In the genomic region with DNA sequence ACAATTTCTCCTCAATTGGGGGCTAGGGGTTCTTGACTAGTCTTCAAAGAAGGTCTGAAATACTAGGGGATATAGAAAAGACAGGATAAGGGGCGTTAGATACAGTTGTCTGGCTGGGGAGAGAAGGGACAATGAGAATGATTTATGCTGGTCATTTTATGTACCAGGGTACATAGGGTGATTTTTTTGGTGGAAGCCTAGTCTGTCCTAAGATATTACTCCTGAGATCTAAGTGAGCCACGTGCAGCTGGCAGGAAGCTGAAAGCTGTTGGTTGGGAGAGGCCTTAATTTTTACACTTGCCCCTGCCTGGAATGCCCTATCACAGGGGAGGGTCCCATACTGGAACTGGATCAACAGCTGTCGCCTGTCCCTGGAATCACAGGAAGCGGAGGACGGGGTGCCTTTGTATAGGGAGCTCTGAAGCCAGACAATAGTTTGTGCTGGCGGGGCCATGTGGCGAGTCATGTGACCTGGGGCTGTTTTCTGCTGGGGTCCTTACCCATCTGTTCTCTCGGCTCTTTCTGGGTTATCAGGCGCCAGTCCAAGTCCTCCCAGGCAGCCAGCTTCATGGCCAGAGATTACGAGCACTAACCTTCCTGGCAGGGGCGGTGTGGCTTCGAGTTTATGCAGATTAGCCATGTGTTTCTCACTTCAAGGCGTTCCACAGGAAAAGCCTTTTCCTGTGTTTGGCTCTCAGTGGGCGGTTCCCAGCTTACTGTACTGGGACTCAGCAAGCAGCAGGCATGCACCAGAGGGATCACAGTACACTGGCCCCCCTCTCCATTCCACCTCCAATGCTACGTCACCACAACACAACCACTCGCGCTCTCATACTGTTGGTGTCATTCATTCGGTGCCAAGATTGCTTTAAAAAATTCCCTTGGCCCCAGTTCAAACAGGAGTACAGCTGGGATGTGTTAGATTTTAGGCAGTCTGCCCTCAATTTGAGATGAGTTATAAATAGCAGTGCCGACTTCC, we compare ENCODE assay signal across 8 cellular contexts. TPM values are rescaled to one million over a fixed set of nuclear protein-coding genes. Genes with fewer than 3 reads are reported as not detected.
DNase-seq lines count a peak whose midpoint lies in the region; ATAC-seq and TF ChIP-seq lines count a peak whose summit lies in the region.

No MANE protein-coding gene starts in this region.

- H3K9ac ChIP-seq in iPS-20b (ENCODE audit: low read depth, low read length): peak overlapping the region; percentile 69

- peak overlapping the region; percentile 62 for H3K4me3 ChIP-seq in iPS-20b (ENCODE audit: low read length)
- H3K4me3 ChIP-seq in sigmoid colon: no peak overlapping the region

- peak in 3 of 4 donors; percentile 11 to 90 (median 86) for TF ChIP-seq EP300 in sigmoid colon (IDR thresholded peaks at IDR 0.05)

- ATAC-seq in GM21576 (IDR thresholded peaks at IDR 0.05; ENCODE audit: unreplicated experiment): no peak

- H3K4me1 ChIP-seq in iPS-20b (ENCODE audit: insufficient read depth, low read length): peaks cover 62% of the 10 kb centered on the region
- H3K4me1 ChIP-seq in sigmoid colon: peaks cover 0 to 99% (median 85%) of the 10 kb centered on the region in 4 donors

- TF ChIP-seq CTCF in sigmoid colon (IDR thresholded peaks at IDR 0.05): no peak

- H3K27me3 ChIP-seq in iPS-20b (ENCODE audit: insufficient read depth, low read length) (no peaks in the 10 kb centered on the region), sigmoid colon (no peaks in the 10 kb centered on the region)

- TF ChIP-seq POLR2A in sigmoid colon (IDR thresholded peaks at IDR 0.05): no peak

- H3K36me3 ChIP-seq in iPS-20b (ENCODE audit: insufficient read depth, low read depth, low read length): peaks cover 14% of the 10 kb centered on the region
- no peaks in the 10 kb centered on the region for H3K36me3 ChIP-seq in sigmoid colon

- H3K27ac ChIP-seq in iPS-20b (ENCODE audit: low read length) (peak overlapping the region; percentile 7), sigmoid colon (peak overlapping the region; percentile 59 to 80 (median 67))

- WGBS in sigmoid colon, 2 donors: 6 to 8% methylated on average over 19 of the region's 19 CpGs

- no peaks in the 10 kb centered on the region for H3K9me3 ChIP-seq in iPS-20b (ENCODE audit: insufficient read depth, low read depth, low read length)
- no peaks in the 10 kb centered on the region for H3K9me3 ChIP-seq in sigmoid colon

- DNase-seq in EH (ENCODE audit: low read depth) (peak; percentile 99), NCI-H1105 (lab: John Stamatoyannopoulos, UW) (peak; percentile 91), T-helper 9 cell (peak; percentile 41), sigmoid colon (peak; percentile 97), GOT3 (lab: John Stamatoyannopoulos, UW) (no peak)
- DNase-seq in central memory CD4-positive, alpha-beta T cell: peak; percentile 38

- intact Hi-C loops in sigmoid colon (cut with DNase I): loop anchor here (5.0 kb wide), 1 partner anchor 46 kb away; no protein-coding TSS in a partner anchor

RNA-seq across cellular contexts. Expression of a gene that starts 27.5 kb away (rescaled TPM):
- 10 to 100 TPM; 20.7 to 47.1 (median 24.7) TPM for total RNA-seq in sigmoid colon
- 10 to 100 TPM in 2 of 3 donors, 1 to 10 TPM in 1; 7.2 to 36.7 (median 11.1) TPM for polyA plus RNA-seq in sigmoid colon
